Comparison of ENCODE assay signal across 11 cellular contexts in genomic region chr4:144547678-144548298, GRCh38.
A peak's percentile ranks its signal among the peaks of the same experiment; 100 is the strongest.
DNase-seq lines count a peak whose midpoint lies in the region; ATAC-seq lines count a peak whose summit lies in the region.
"Had no signal": no experiment of that assay in that cellular context is flagged by ENCODE, and none has a peak within 500 bp of the region (broad histone marks: within the 10 kb centered on the region; RNA-seq: fewer than 3 reads in every experiment).

No MANE protein-coding gene starts in this region.

- DNase-seq in MV-4-11 (lab: John Stamatoyannopoulos, UW), result peak; percentile 76
- no peak for DNase-seq in NCI-H2227 (lab: John Stamatoyannopoulos, UW; ENCODE audit: unreplicated experiment)
- no peak for DNase-seq in DMS53 (lab: John Stamatoyannopoulos, UW)
- DNase-seq in COR-L47 (lab: John Stamatoyannopoulos, UW), result no peak
- no peak for DNase-seq in NCI-H2029 (lab: John Stamatoyannopoulos, UW)
- DNase-seq: KBM-7, NCI-H510A treated with DMSO at 0.1 percent for 48 hours had no signal

- peak; percentile 99 for ATAC-seq in GM18499 (IDR thresholded peaks at IDR 0.05; ENCODE audit: insufficient read depth, unreplicated experiment)
- peak; percentile 98 for ATAC-seq in GM19468 (IDR thresholded peaks at IDR 0.05; ENCODE audit: extremely low read depth, unreplicated experiment)
- peak; percentile 99 for ATAC-seq in HG02981 (IDR thresholded peaks at IDR 0.05; ENCODE audit: unreplicated experiment)
- ATAC-seq: sciatic nerve had no signal
